In the genomic region with DNA sequence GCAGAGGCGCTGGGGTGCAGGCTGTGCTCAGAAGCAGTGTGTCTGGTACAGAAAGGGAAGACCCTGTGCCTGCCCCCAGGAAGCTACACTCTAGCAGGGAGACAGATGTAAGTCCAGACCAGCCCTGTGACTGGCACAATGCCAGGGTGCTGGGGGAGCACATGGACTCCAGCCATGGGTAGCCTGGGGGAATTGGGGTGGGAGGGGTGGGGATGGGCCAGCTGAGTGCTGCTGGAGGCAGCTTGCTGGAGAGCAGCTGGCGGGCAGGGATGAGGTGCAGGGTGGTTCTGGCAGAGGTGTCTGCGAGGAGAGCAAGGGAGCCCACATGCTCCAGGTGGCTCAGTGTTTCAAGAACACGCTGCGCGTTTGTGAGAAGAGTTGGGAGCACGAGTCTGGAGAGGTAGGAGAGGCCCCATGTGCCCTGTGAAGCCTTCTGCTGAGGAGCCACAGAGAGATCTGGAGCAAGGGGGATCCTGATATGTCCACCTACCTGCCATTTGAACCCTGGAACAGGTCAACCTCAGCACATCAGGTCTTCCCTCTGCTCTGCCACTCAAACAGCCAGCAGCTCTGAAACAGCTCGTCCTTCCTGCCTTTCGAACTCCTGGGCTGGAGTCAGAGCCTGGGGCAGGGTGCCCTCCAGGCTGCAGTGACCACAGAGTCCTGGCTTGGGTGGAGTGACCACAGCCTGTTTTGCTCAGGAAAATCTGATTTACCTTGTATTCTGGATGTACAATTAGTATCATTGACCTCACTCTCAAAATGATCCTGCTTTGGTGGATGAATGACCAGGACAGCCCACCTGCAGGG, we compare ENCODE assay signal across 22 cellular contexts. TPM values are rescaled to one million over a fixed set of nuclear protein-coding genes. Genes with fewer than 3 reads are reported as not detected.
DNase-seq lines count a peak whose midpoint lies in the region; ATAC-seq, FAIRE-seq and TF ChIP-seq lines count a peak whose summit lies in the region.
"Had no signal": no experiment of that assay in that cellular context is flagged by ENCODE, and none has a peak within 500 bp of the region (broad histone marks: within the 10 kb centered on the region; RNA-seq: fewer than 3 reads in every experiment).

No MANE protein-coding gene starts in this region.

- DNase-seq in BE2C (peak; percentile 69), COLO668 (lab: John Stamatoyannopoulos, UW; ENCODE audit: unreplicated experiment) (peak; percentile 54), K562 (ENCODE audit: extremely low read depth in 1 of 4, low spot score in 3 of 4) (no peak), osteocyte (ENCODE audit: extremely low spot score, unreplicated experiment) (peak; percentile 81), NCI-H2227 (lab: John Stamatoyannopoulos, UW; ENCODE audit: unreplicated experiment) (no peak), glutamatergic neuron (no peak)
- DNase-seq: ACHN, COR-L47, GF-D8, GM23248, KBM-7, NCI-H1105, NCI-H1694 treated with DMSO at 0.1 percent for 48 hours, NCI-H2107, NCI-H446, OCI-M1, SW 1271, T-helper 2 cell had no signal

- H3K79me2 ChIP-seq in K562 (ENCODE audit: control insufficient read depth, insufficient read depth, low read length), result no peaks in the 10 kb centered on the region

- POLR2A ChIA-PET in K562 (lab: Yijun Ruan, JAX), result no interaction called here

- no peaks in the 10 kb centered on the region for H4K20me1 ChIP-seq in K562 (replicated peaks; ENCODE audit: control insufficient read depth, insufficient read depth, low read length)

- intact Hi-C loops in K562 (cut with micrococcal nuclease), result no loop called here

- H3K27me3 ChIP-seq in BE2C, result no peaks in the 10 kb centered on the region
- H3K27me3 ChIP-seq in K562 (ENCODE audit: control insufficient read depth in 2 of 2, insufficient read depth in 2 of 2, low read length in 2 of 2), result peaks cover 26 to 60% of the 10 kb centered on the region in 2 experiments; a peak in 4 of 5 replicates
- H3K27me3 ChIP-seq: SJCRH30 had no signal

- in situ Hi-C loops in K562 (cut with MboI), result loop anchor here (25.0 kb wide), 1 partner anchor 1561 kb away; no protein-coding TSS in a partner anchor

- H3K27ac ChIP-seq in K562 (ENCODE audit: extremely low read depth, low read depth, low read length), result no peak overlapping the region
- H3K27ac ChIP-seq: GM23248, RWPE1, SJCRH30 had no signal

- H3K4me3 ChIP-seq in BE2C (ENCODE audit: low read depth, low read length) (no peak overlapping the region), K562 (no peak overlapping the region)
- H3K4me3 ChIP-seq: GM23248, HAP-1, SJCRH30 had no signal

- H3K9me3 ChIP-seq in BE2C (no peaks in the 10 kb centered on the region; the same call in 1 of the 2 replicates), K562 (replicated peaks; ENCODE audit: control insufficient read depth, insufficient read depth, low read depth, low read length) (no peaks in the 10 kb centered on the region)
- H3K9me3 ChIP-seq: HAP-1, SJCRH30 had no signal

- TF ChIP-seq RAD21 in K562 (CRISPR knock-in tag; conservative IDR thresholded peaks at IDR 0.05 in 1 of 2, IDR thresholded peaks at IDR 0.05 in 1 of 2), result no peak

- H3K27ac Mint-ChIP-seq in osteocyte (ENCODE audit: unreplicated experiment) (no peak overlapping the region), glutamatergic neuron (ENCODE audit: unreplicated experiment) (no peak overlapping the region)

- CTCF ChIA-PET in K562 (lab: Yijun Ruan, JAX; ENCODE audit: low intra/inter-chr PET ratio), result no interaction called here

- TF ChIP-seq EP300 in K562 (IDR thresholded peaks at IDR 0.05; ENCODE audit: low read length), result no peak

- BruUV-seq in K562 (replicated peaks; lab: Mats Ljungman, UMichigan), result no TSS peak

- H3K27me3 Mint-ChIP-seq in osteocyte (ENCODE audit: unreplicated experiment), result no peaks in the 10 kb centered on the region
- no peaks in the 10 kb centered on the region for H3K27me3 Mint-ChIP-seq in glutamatergic neuron (ENCODE audit: unreplicated experiment)

- no peak for FAIRE-seq in K562 (lab: Jason Lieb, UNC)

- H3K4me1 ChIP-seq in BE2C (no peaks in the 10 kb centered on the region), K562 (replicated peaks in 1 of 2; ENCODE audit: control insufficient read depth in 2 of 2, insufficient read depth in 2 of 2, low read length in 2 of 2) (no peaks in the 10 kb centered on the region)
- H3K4me1 ChIP-seq: HAP-1, SJCRH30 had no signal

- TF ChIP-seq CTCF in BE2C (IDR thresholded peaks at IDR 0.05; ENCODE audit: low read depth, low read length), result no peak
- TF ChIP-seq CTCF in K562 (IDR thresholded peaks at IDR 0.05 in 2 of 3, conservative IDR thresholded peaks at IDR 0.05 in 1 of 3; ENCODE audit: insufficient read depth in 2 of 3, low read depth in 1 of 3, low read length in 3 of 3), result no peak
- TF ChIP-seq CTCF in osteocyte (IDR thresholded peaks at IDR 0.05), result no peak
- TF ChIP-seq CTCF in glutamatergic neuron (IDR thresholded peaks at IDR 0.05; ENCODE audit: partially characterized antibody, unreplicated experiment), result no peak

- TF ChIP-seq POLR2A in K562 (conservative IDR thresholded peaks at IDR 0.05), result no peak

- no peak overlapping the region for H3K4me2 ChIP-seq in K562 (ENCODE audit: insufficient read depth, low read length)

- H3K4me1 Mint-ChIP-seq in osteocyte (ENCODE audit: unreplicated experiment), result no peaks in the 10 kb centered on the region
- H3K4me1 Mint-ChIP-seq in glutamatergic neuron (ENCODE audit: low read depth, unreplicated experiment), result no peaks in the 10 kb centered on the region

- no peaks in the 10 kb centered on the region for H3K9me1 ChIP-seq in K562 (ENCODE audit: control insufficient read depth, insufficient read depth, low read length)

- no peak overlapping the region for H3K9ac ChIP-seq in K562 (ENCODE audit: insufficient read depth in 1 of 2, low read depth in 2 of 2, low read length in 2 of 2)
- H3K9ac ChIP-seq: GM23248 had no signal

- no peaks in the 10 kb centered on the region for H3K36me3 Mint-ChIP-seq in osteocyte (ENCODE audit: unreplicated experiment)
- H3K36me3 Mint-ChIP-seq in glutamatergic neuron (ENCODE audit: unreplicated experiment), result peaks cover 1% of the 10 kb centered on the region

- ATAC-seq in K562 (no peak), GM19035 (IDR thresholded peaks at IDR 0.05; ENCODE audit: unreplicated experiment) (no peak)

- H3K36me3 ChIP-seq in BE2C (no peaks in the 10 kb centered on the region), K562 (ENCODE audit: control insufficient read depth, insufficient read depth, low read length) (no peaks in the 10 kb centered on the region)
- H3K36me3 ChIP-seq: HAP-1, SJCRH30 had no signal

- H3K9me3 Mint-ChIP-seq in osteocyte (ENCODE audit: unreplicated experiment) (no peaks in the 10 kb centered on the region), glutamatergic neuron (ENCODE audit: unreplicated experiment) (peaks cover 4% of the 10 kb centered on the region)

- H2AFZ ChIP-seq in K562 (ENCODE audit: low read depth, low read length), result no peak overlapping the region
- H2AFZ ChIP-seq: GM23248 had no signal

- H3K4me3 Mint-ChIP-seq in osteocyte (ENCODE audit: unreplicated experiment) (no peak overlapping the region), glutamatergic neuron (ENCODE audit: unreplicated experiment) (no peak overlapping the region)

- 0% methylated on average over 7 of the region's 9 CpGs for WGBS in K562 (ENCODE audit: insufficient coverage, low coverage, missing lambda C conversion rate)

TF ChIP-seq in K562, 482 proteins besides CTCF, POLR2A, EP300 and RAD21:
- no peak for TF ChIP-seq ZNF212 (CRISPR knock-in tag; IDR thresholded peaks at IDR 0.05)
- TF ChIP-seq NFIC (IDR thresholded peaks at IDR 0.05), result peak; percentile 41; the same call in 1 of the 2 replicates

RNA-seq across cellular contexts. Expression of gene ALLC, which starts 15.1 kb away (rescaled TPM):
- polyA plus RNA-seq in BE2C (2012; ENCODE audit: insufficient read depth, insufficient read length, low read depth), result not detected
- total RNA-seq in K562 (2011; cell fraction: chromatin; rRNA removed; ENCODE audit: low replicate concordance), result not detected in 2 replicates
- total RNA-seq in K562 (2011; cell fraction: nucleolus; rRNA removed), result not detected in 2 replicates
- not detected in 2 replicates for total RNA-seq in K562 (2011; cell fraction: nucleoplasm; rRNA removed)
- not detected in 2 replicates for total RNA-seq in K562 (2014; rRNA removed)
- not detected in 2 replicates for total RNA-seq in K562 (2014; rRNA removed; fragmentation: Illumina TruSeq; extraction: Trizol)
- total RNA-seq in K562 (2015; rRNA removed; fragmentation: Illumina TruSeq; extraction: Trizol), result not detected in 2 replicates
- not detected in 2 replicates for total RNA-seq in K562 (2021)
- not detected in 2 replicates for polyA plus RNA-seq in K562 (2011; rRNA removed)
- not detected in 2 replicates for polyA plus RNA-seq in K562 (2011; cell fraction: cytosol; rRNA removed)
- not detected in 2 replicates for polyA plus RNA-seq in K562 (2011; cell fraction: nucleus; rRNA removed)
- polyA plus RNA-seq in K562 (2012), result not detected in 2 replicates
- not detected in 2 replicates for polyA plus RNA-seq in K562 (2014; fragmentation: Illumina TruSeq; extraction: Trizol)
- polyA plus RNA-seq in K562 (2014; fragmentation: Nextera tagmentation; extraction: Ambion mirVana), result not detected
- not detected in 2 replicates for polyA plus RNA-seq in K562 (2014; rRNA removed)
- polyA minus RNA-seq in K562 (2011; rRNA and poly(A)+ RNA removed), result not detected in 2 replicates
- polyA minus RNA-seq in K562 (2011; cell fraction: cytosol; rRNA and poly(A)+ RNA removed), result not detected in 2 replicates
- not detected in 2 replicates for polyA minus RNA-seq in K562 (2011; cell fraction: nucleus; rRNA and poly(A)+ RNA removed)
- not detected in 2 replicates for total RNA-seq in osteocyte
- not detected for total RNA-seq in glutamatergic neuron (ENCODE audit: unreplicated experiment)
- total RNA-seq: GM23248, SJCRH30 had no signal
- polyA plus RNA-seq: GM23248 had no signal

RNA-seq across cellular contexts. Expression of gene DCDC2C, which starts 30.3 kb away (rescaled TPM):
- not detected for polyA plus RNA-seq in BE2C (2012; ENCODE audit: insufficient read depth, insufficient read length, low read depth)
- total RNA-seq in K562 (2011; cell fraction: chromatin; rRNA removed; ENCODE audit: low replicate concordance), result not detected in 2 replicates
- not detected in 2 replicates for total RNA-seq in K562 (2011; cell fraction: nucleolus; rRNA removed)
- total RNA-seq in K562 (2011; cell fraction: nucleoplasm; rRNA removed), result not detected in 2 replicates
- not detected in 2 replicates for total RNA-seq in K562 (2014; rRNA removed)
- not detected in 2 replicates for total RNA-seq in K562 (2014; rRNA removed; fragmentation: Illumina TruSeq; extraction: Trizol)
- not detected in 2 replicates for total RNA-seq in K562 (2015; rRNA removed; fragmentation: Illumina TruSeq; extraction: Trizol)
- total RNA-seq in K562 (2021), result not detected in 2 replicates
- not detected in 2 replicates for polyA plus RNA-seq in K562 (2011; rRNA removed)
- polyA plus RNA-seq in K562 (2011; cell fraction: cytosol; rRNA removed), result not detected in 2 replicates
- polyA plus RNA-seq in K562 (2011; cell fraction: nucleus; rRNA removed), result not detected in 2 replicates
- polyA plus RNA-seq in K562 (2012), result not detected in 2 replicates
- polyA plus RNA-seq in K562 (2014; fragmentation: Illumina TruSeq; extraction: Trizol), result not detected in 2 replicates
- polyA plus RNA-seq in K562 (2014; fragmentation: Nextera tagmentation; extraction: Ambion mirVana), result not detected
- not detected in 2 replicates for polyA plus RNA-seq in K562 (2014; rRNA removed)
- not detected in 2 replicates for polyA minus RNA-seq in K562 (2011; rRNA and poly(A)+ RNA removed)
- not detected in 2 replicates for polyA minus RNA-seq in K562 (2011; cell fraction: cytosol; rRNA and poly(A)+ RNA removed)
- polyA minus RNA-seq in K562 (2011; cell fraction: nucleus; rRNA and poly(A)+ RNA removed), result not detected in 2 replicates
- not detected in 2 replicates for total RNA-seq in osteocyte
- not detected for total RNA-seq in glutamatergic neuron (ENCODE audit: unreplicated experiment)
- total RNA-seq: GM23248, SJCRH30 had no signal
- polyA plus RNA-seq: GM23248 had no signal

Comparison
In these comparisons a context has a peak if more than half of its experiments do, and no peak if none do; other contexts are left out.
1. DNase-seq: peak in BE2C (single experiment), COLO668 (single experiment) and osteocyte (single experiment); none in K562 (0 of 4), NCI-H2227 (single experiment) and glutamatergic neuron (single experiment).